Comparison of ENCODE assay signal across 1 cellular context in the genomic region with DNA sequence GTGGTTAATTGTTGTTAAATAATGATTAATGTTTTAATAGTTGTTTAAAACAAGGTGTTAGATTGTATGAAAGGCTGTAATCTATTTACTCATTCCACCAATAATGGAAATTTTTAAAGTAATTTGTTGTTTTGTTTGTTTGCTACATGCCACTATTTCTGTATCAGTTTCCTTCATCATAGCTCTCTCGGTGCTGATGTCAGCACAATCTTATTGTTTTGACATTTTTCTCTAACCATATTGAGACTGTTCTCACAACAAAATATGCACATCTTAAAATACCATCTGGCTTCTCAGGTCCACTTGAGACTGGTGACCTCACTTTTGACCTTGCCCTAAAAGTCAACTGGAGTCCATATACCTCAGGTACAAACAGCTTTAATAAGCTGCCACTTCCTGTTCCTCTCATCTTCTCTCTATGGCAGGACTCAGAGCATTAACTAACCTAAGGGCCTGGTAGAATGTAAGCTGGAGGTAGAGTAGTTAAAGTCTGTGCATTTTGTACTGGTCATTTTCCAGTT.
TF ChIP-seq lines count a peak whose summit lies in the region.

No MANE protein-coding gene starts in this region.

TF ChIP-seq in HepG2, 621 proteins besides CTCF, POLR2A, EP300 and RAD21:
- TF ChIP-seq MAFF (IDR thresholded peaks at IDR 0.05; ENCODE audit: low read depth, low read length) (peak; percentile 82), FOXM1 (CRISPR knock-in tag; IDR thresholded peaks at IDR 0.05) (no peak), MAFK (conservative IDR thresholded peaks at IDR 0.05 in 1 of 2, IDR thresholded peaks at IDR 0.05 in 1 of 2; ENCODE audit: low read length in 2 of 2) (peak; percentile 83 to 92)
